1 cellular context compared by ENCODE assay signal in genomic region chr19:23395041-23395721, GRCh38.
TF ChIP-seq lines count a peak whose summit lies in the region.

ZNF91 (minus strand) TSS chr19:23395471; CDS start chr19:23395354, 117 bp downstream.

TF ChIP-seq in GM12878, 131 proteins besides CTCF, POLR2A, EP300 and RAD21 (continued from another document):
- TF ChIP-seq MXI1 (IDR thresholded peaks at IDR 0.05; ENCODE audit: low read depth, low read length) (no peak), ZNF274 (IDR thresholded peaks at IDR 0.05; ENCODE audit: insufficient read depth, insufficient read length) (no peak), TCF3 (IDR thresholded peaks at IDR 0.05; ENCODE audit: borderline replicate concordance, insufficient read depth, low read depth, low read length) (no peak)
TF ChIP-seq in GM12878: peak in this region for 33.
